30 cellular contexts compared by ENCODE assay signal in the genomic region with DNA sequence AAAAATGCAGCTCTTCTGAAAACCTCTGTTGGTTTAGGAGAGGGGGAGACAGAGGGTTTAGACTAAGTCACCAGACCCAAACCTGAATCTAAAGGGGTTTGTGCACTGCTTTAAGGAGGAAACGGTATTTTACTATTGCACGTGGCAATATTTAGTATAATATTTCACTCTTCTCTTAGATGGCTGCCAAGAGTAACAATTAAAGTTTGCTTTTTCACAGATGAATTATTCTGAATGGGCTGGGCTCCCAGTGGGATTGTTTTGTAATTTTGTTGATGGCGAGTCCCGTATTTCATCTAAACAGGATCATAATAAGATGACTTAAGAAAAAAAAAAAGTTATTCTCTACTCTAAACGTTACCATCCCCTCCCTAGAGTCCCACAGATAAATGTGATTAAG.
DNase-seq lines count a peak whose midpoint lies in the region; ATAC-seq lines count a peak whose summit lies in the region.
"Had no signal": no experiment of that assay in that cellular context is flagged by ENCODE, and none has a peak within 500 bp of the region (broad histone marks: within the 10 kb centered on the region; RNA-seq: fewer than 3 reads in every experiment).

No MANE protein-coding gene starts in this region.

- intact Hi-C loops in aorta (cut with DNase I) = no loop called here

- 4 to 10% methylated on average over 5 of the region's 5 CpGs for WGBS in aorta, 2 donors
- WGBS in GM23248 (ENCODE audit: low coverage in 1 of 2, low lambda C conversion rate in 2 of 2, missing lambda C conversion rate in 2 of 2), 2 experiments = 25 to 36% methylated on average over 5 of the region's 5 CpGs

- no peaks in the 10 kb centered on the region for H3K9me3 ChIP-seq in aorta (ENCODE audit: control insufficient read depth, low read length)
- no peaks in the 10 kb centered on the region for H3K9me3 ChIP-seq in GM23248 (ENCODE audit: low read depth)
- H3K9me3 ChIP-seq: prostate gland, sigmoid colon had no signal

- H3K79me2 ChIP-seq in GM23248 (ENCODE audit: insufficient read depth) = no peaks in the 10 kb centered on the region

- no peaks in the 10 kb centered on the region for H4K20me1 ChIP-seq in GM23248 (ENCODE audit: insufficient read depth)

- no peak overlapping the region for H2AFZ ChIP-seq in GM23248

- DNase-seq in NCI-H2029 treated with DMSO at 0.1 percent for 48 hours (lab: John Stamatoyannopoulos, UW) (peak; percentile 12), NCI-H2029 (lab: John Stamatoyannopoulos, UW) (no peak), NCI-H345 treated with DMSO at 0.1 percent for 48 hours (lab: John Stamatoyannopoulos, UW; ENCODE audit: unreplicated experiment) (peak; percentile 1), fibroblast of peridontal ligament (ENCODE audit: extremely low read depth) (peak; percentile 44), aorta (no peak), GM23248 (no peak)
- DNase-seq: activated CD4-positive, CD25-positive, alpha-beta regulatory T cell treated with anti-CD3 and anti-CD28 coated beads, Interleukin-2, amount 50 U/mL, for 72 hours; activated CD8-positive, alpha-beta T cell treated with anti-CD3 and anti-CD28 coated beads for 36 hours; anterior cingulate cortex; CD4-positive, CD25-positive, alpha-beta regulatory T cell; DMS 273 treated with DMSO at 0.1 percent for 48 hours; effector memory CD8-positive, alpha-beta T cell; H9; hypothalamus; immature natural killer cell; NCI-H1436 treated with DMSO at 0.1 percent for 48 hours; NCI-H2227 treated with DMSO at 0.1 percent for 48 hours; NCI-H82; sigmoid colon; stimulated activated CD4-positive, alpha-beta T cell treated with anti-CD3 and anti-CD28 coated beads, Interleukin-15, amount 100 ng/mL, for 24 hours; stimulated activated naive CD4-positive, alpha-beta T cell had no signal

- H3K27me3 Mint-ChIP-seq in stimulated activated memory B cell treated with anti-CD40 and anti-IgM and Interleukin-4, amounts not matched to agents 10 μg/mL and 1 μg/mL and 100 μg/mL, for 72 hours = peaks cover 9% of the 10 kb centered on the region
- H3K27me3 Mint-ChIP-seq: activated CD8-positive, alpha-beta T cell treated with anti-CD3 and anti-CD28 coated beads for 36 hours; activated naive CD4-positive, alpha-beta T cell treated with anti-CD3 and anti-CD28 coated beads, Interleukin-2, amount 50 U/mL, for 24 hours; activated T-helper 17 cell treated with anti-CD3 and anti-CD28 coated beads, Interleukin-2, amount 50 U/mL, for 72 hours; CD4-positive, CD25-positive, alpha-beta regulatory T cell; effector memory CD8-positive, alpha-beta T cell had no signal

- peak; percentile 24 for ATAC-seq in aorta (ENCODE audit: low FRiP score)
- ATAC-seq in HG03175 (IDR thresholded peaks at IDR 0.05; ENCODE audit: unreplicated experiment) = no peak
- no peak for ATAC-seq in stimulated activated memory B cell treated with anti-CD40 and anti-IgM and Interleukin-4, amounts not matched to agents 10 μg/mL and 1 μg/mL and 100 μg/mL, for 72 hours
- ATAC-seq: activated CD8-positive, alpha-beta T cell treated with anti-CD3 and anti-CD28 coated beads for 36 hours; activated T-helper 17 cell treated with anti-CD3 and anti-CD28 coated beads, Interleukin-2, amount 50 U/mL, for 72 hours; effector memory CD8-positive, alpha-beta T cell; K562; left lobe of liver had no signal

- in situ Hi-C loops in GM23248 (cut with MboI) = no loop called here

- no peaks in the 10 kb centered on the region for H3F3A ChIP-seq in GM23248 (ENCODE audit: insufficient read depth)

- H3K36me3 Mint-ChIP-seq in stimulated activated memory B cell treated with anti-CD40 and anti-IgM and Interleukin-4, amounts not matched to agents 10 μg/mL and 1 μg/mL and 100 μg/mL, for 72 hours = no peaks in the 10 kb centered on the region
- H3K36me3 Mint-ChIP-seq: CD4-positive, CD25-positive, alpha-beta regulatory T cell; immature natural killer cell had no signal

- H3K9ac ChIP-seq in GM23248 = no peak overlapping the region

- no peaks in the 10 kb centered on the region for H3K9me3 Mint-ChIP-seq in stimulated activated memory B cell treated with anti-CD40 and anti-IgM and Interleukin-4, amounts not matched to agents 10 μg/mL and 1 μg/mL and 100 μg/mL, for 72 hours
- H3K9me3 Mint-ChIP-seq: activated CD8-positive, alpha-beta T cell treated with anti-CD3 and anti-CD28 coated beads for 36 hours; activated naive CD4-positive, alpha-beta T cell treated with anti-CD3 and anti-CD28 coated beads, Interleukin-2, amount 50 U/mL, for 24 hours; activated T-helper 17 cell treated with anti-CD3 and anti-CD28 coated beads, Interleukin-2, amount 50 U/mL, for 72 hours; CD4-positive, CD25-positive, alpha-beta regulatory T cell; effector memory CD8-positive, alpha-beta T cell; H9; immature natural killer cell had no signal

- H3K4me2 ChIP-seq in GM23248 (ENCODE audit: unreplicated experiment) = no peak overlapping the region

- no peaks in the 10 kb centered on the region for H3K27me3 ChIP-seq in aorta (ENCODE audit: control insufficient read depth in 1 of 2, insufficient read depth in 2 of 2, low read length in 1 of 2)
- no peaks in the 10 kb centered on the region for H3K27me3 ChIP-seq in GM23248 (replicated peaks; ENCODE audit: insufficient read depth)
- H3K27me3 ChIP-seq: sigmoid colon had no signal

- H3K27ac ChIP-seq in aorta (ENCODE audit: low read depth in 1 of 2, low read length in 2 of 2) = no peak overlapping the region
- no peak overlapping the region for H3K27ac ChIP-seq in GM23248
- H3K27ac ChIP-seq: coronary artery, prostate gland, sigmoid colon, SK-N-MC had no signal

- no peak overlapping the region for H3K4me3 Mint-ChIP-seq in stimulated activated memory B cell treated with anti-CD40 and anti-IgM and Interleukin-4, amounts not matched to agents 10 μg/mL and 1 μg/mL and 100 μg/mL, for 72 hours
- H3K4me3 Mint-ChIP-seq: activated CD8-positive, alpha-beta T cell treated with anti-CD3 and anti-CD28 coated beads for 36 hours; activated naive CD4-positive, alpha-beta T cell treated with anti-CD3 and anti-CD28 coated beads, Interleukin-2, amount 50 U/mL, for 24 hours; activated T-helper 17 cell treated with anti-CD3 and anti-CD28 coated beads, Interleukin-2, amount 50 U/mL, for 72 hours; CD4-positive, CD25-positive, alpha-beta regulatory T cell; effector memory CD8-positive, alpha-beta T cell; H9; immature natural killer cell had no signal

- H3K36me3 ChIP-seq in aorta (ENCODE audit: control insufficient read depth in 1 of 2, insufficient read depth in 2 of 2, low read length in 1 of 2) (no peaks in the 10 kb centered on the region), GM23248 (ENCODE audit: low read depth) (no peaks in the 10 kb centered on the region)
- H3K36me3 ChIP-seq: prostate gland, sigmoid colon had no signal

- no peaks in the 10 kb centered on the region for H3K9me2 ChIP-seq in GM23248 (ENCODE audit: insufficient read depth)

- H3K4me3 ChIP-seq in aorta (ENCODE audit: low read length in 2 of 2) (no peak overlapping the region), GM23248 (no peak overlapping the region)
- H3K4me3 ChIP-seq: coronary artery, K562, prostate gland, sigmoid colon, SK-N-MC had no signal

- H3K27ac Mint-ChIP-seq in stimulated activated memory B cell treated with anti-CD40 and anti-IgM and Interleukin-4, amounts not matched to agents 10 μg/mL and 1 μg/mL and 100 μg/mL, for 72 hours = no peak overlapping the region
- H3K27ac Mint-ChIP-seq: activated CD8-positive, alpha-beta T cell treated with anti-CD3 and anti-CD28 coated beads for 36 hours; activated naive CD4-positive, alpha-beta T cell treated with anti-CD3 and anti-CD28 coated beads, Interleukin-2, amount 50 U/mL, for 24 hours; activated T-helper 17 cell treated with anti-CD3 and anti-CD28 coated beads, Interleukin-2, amount 50 U/mL, for 72 hours; CD4-positive, CD25-positive, alpha-beta regulatory T cell; effector memory CD8-positive, alpha-beta T cell; immature natural killer cell had no signal

- H3K4me1 ChIP-seq in aorta (ENCODE audit: control insufficient read depth in 1 of 2, insufficient read depth in 2 of 2, low read length in 2 of 2) = peaks cover 0 to 3% of the 10 kb centered on the region in 2 donors
- peaks cover 6% of the 10 kb centered on the region for H3K4me1 ChIP-seq in GM23248 (ENCODE audit: insufficient read depth)
- H3K4me1 ChIP-seq: prostate gland had no signal

- H3K4me1 Mint-ChIP-seq in stimulated activated memory B cell treated with anti-CD40 and anti-IgM and Interleukin-4, amounts not matched to agents 10 μg/mL and 1 μg/mL and 100 μg/mL, for 72 hours = no peaks in the 10 kb centered on the region
- H3K4me1 Mint-ChIP-seq: activated T-helper 17 cell treated with anti-CD3 and anti-CD28 coated beads, Interleukin-2, amount 50 U/mL, for 72 hours had no signal

Comparison
In these comparisons a context has a peak if more than half of its experiments do, and no peak if none do; other contexts are left out.
1. DNase-seq: peak in NCI-H2029 treated with DMSO at 0.1 percent for 48 hours (single experiment), NCI-H345 treated with DMSO at 0.1 percent for 48 hours (single experiment) and fibroblast of peridontal ligament (single experiment); none in NCI-H2029 (single experiment), aorta (0 of 2) and GM23248 (single experiment).